In genomic region chr3:12810013-12810780, GRCh38 we compare ENCODE assay signal across 1 cellular context.
A peak's percentile ranks its signal among the peaks of the same experiment; 100 is the strongest.
TF ChIP-seq lines count a peak whose summit lies in the region.

No MANE protein-coding gene starts in this region.

TF ChIP-seq in K562, 482 proteins besides CTCF, POLR2A, EP300 and RAD21 (continued from another document and continues in another):
- TF ChIP-seq ZBTB40 (IDR thresholded peaks at IDR 0.05) = peak; percentile 24; the same call in 1 of the 2 replicates
- no peak for TF ChIP-seq ZBTB40 (CRISPR knock-in tag; IDR thresholded peaks at IDR 0.05)
- no peak for TF ChIP-seq ATF2 (CRISPR knock-in tag; IDR thresholded peaks at IDR 0.05)
- no peak for TF ChIP-seq ADNP (tag; IDR thresholded peaks at IDR 0.05)
- no peak for TF ChIP-seq ZNF77 (CRISPR knock-in tag; IDR thresholded peaks at IDR 0.05)
- no peak for TF ChIP-seq NFE2L1 (tag; IDR thresholded peaks at IDR 0.05; ENCODE audit: borderline replicate concordance, low read depth)
- TF ChIP-seq ZNF609 (CRISPR knock-in tag; IDR thresholded peaks at IDR 0.05; ENCODE audit: borderline replicate concordance) = 0 out of 2 replicates have a peak, but pooled peaks have one; percentile 39
- no peak for TF ChIP-seq ZNF347 (CRISPR knock-in tag; IDR thresholded peaks at IDR 0.05; ENCODE audit: low read depth)
- TF ChIP-seq ZSCAN32 (CRISPR knock-in tag; IDR thresholded peaks at IDR 0.05) = no peak
- 0 out of 2 replicates have a peak, but pooled peaks have one; percentile 42 for TF ChIP-seq CREB3 (tag; conservative IDR thresholded peaks at IDR 0.05; ENCODE audit: low read depth)
- TF ChIP-seq ATF1 (CRISPR knock-in tag; IDR thresholded peaks at IDR 0.05) = no peak
- TF ChIP-seq ATF1 (tag; IDR thresholded peaks at IDR 0.05) = peak; percentile 66
- no peak for TF ChIP-seq ETV6 (IDR thresholded peaks at IDR 0.05; ENCODE audit: borderline replicate concordance in 1 of 2, low read depth in 2 of 2, low read length in 1 of 2)
- TF ChIP-seq ETV6 (CRISPR knock-in tag; IDR thresholded peaks at IDR 0.05; ENCODE audit: borderline replicate concordance) = no peak
- no peak for TF ChIP-seq EP400 (IDR thresholded peaks at IDR 0.05)
- TF ChIP-seq SRSF7 (optimal IDR thresholded peaks at IDR 0.05; ENCODE audit: low read depth, low read length) = no peak
- TF ChIP-seq RB1 (IDR thresholded peaks at IDR 0.05; ENCODE audit: low read depth) = peak; percentile 98
- TF ChIP-seq ATF6 (CRISPR knock-in tag; IDR thresholded peaks at IDR 0.05) = 0 out of 2 replicates have a peak, but pooled peaks have one; percentile 23
- TF ChIP-seq SLC30A9 (CRISPR knock-in tag; IDR thresholded peaks at IDR 0.05) = no peak
- TF ChIP-seq U2AF1 (optimal IDR thresholded peaks at IDR 0.05; ENCODE audit: low read depth, low read length) = peak; percentile 93
- no peak for TF ChIP-seq ZNF395 (CRISPR knock-in tag; IDR thresholded peaks at IDR 0.05)
- TF ChIP-seq ELF2 (CRISPR knock-in tag; IDR thresholded peaks at IDR 0.05) = no peak
- TF ChIP-seq NFRKB (IDR thresholded peaks at IDR 0.05; ENCODE audit: low read depth) = no peak
- no peak for TF ChIP-seq ZNF75A (CRISPR knock-in tag; IDR thresholded peaks at IDR 0.05)
- TF ChIP-seq POLR2G (IDR thresholded peaks at IDR 0.05; ENCODE audit: low read depth, low read length) = peak; percentile 71
- TF ChIP-seq FUS (optimal IDR thresholded peaks at IDR 0.05; ENCODE audit: low read depth, low read length) = no peak
- TF ChIP-seq ZEB2 (IDR thresholded peaks at IDR 0.05) = no peak
- no peak for TF ChIP-seq ZNF224 (CRISPR knock-in tag; IDR thresholded peaks at IDR 0.05)
- no peak for TF ChIP-seq KLF16 (IDR thresholded peaks at IDR 0.05)
- no peak for TF ChIP-seq MBD2 (IDR thresholded peaks at IDR 0.05; ENCODE audit: borderline replicate concordance, low read depth)
- TF ChIP-seq HMBOX1 (IDR thresholded peaks at IDR 0.05) = no peak
- no peak for TF ChIP-seq IRF1 (CRISPR knock-in tag; IDR thresholded peaks at IDR 0.05; ENCODE audit: borderline replicate concordance)
- TF ChIP-seq ZNF764 (CRISPR knock-in tag; IDR thresholded peaks at IDR 0.05; ENCODE audit: low read depth) = no peak
- no peak for TF ChIP-seq PREB (CRISPR knock-in tag; IDR thresholded peaks at IDR 0.05)
- no peak for TF ChIP-seq CBX5 (IDR thresholded peaks at IDR 0.05; ENCODE audit: borderline replicate concordance, low read depth)
